Comparison of ENCODE assay signal across 22 cellular contexts in genomic region chr10:48691812-48692528, GRCh38. TPM values are rescaled to one million over a fixed set of nuclear protein-coding genes. Genes with fewer than 3 reads are reported as not detected.
A peak's percentile ranks its signal among the peaks of the same experiment; 100 is the strongest.
DNase-seq lines count a peak whose midpoint lies in the region; ATAC-seq and TF ChIP-seq lines count a peak whose summit lies in the region.
"Had no signal": no experiment of that assay in that cellular context is flagged by ENCODE, and none has a peak within 500 bp of the region (broad histone marks: within the 10 kb centered on the region; RNA-seq: fewer than 3 reads in every experiment).

No MANE protein-coding gene starts in this region.

- H3K36me3 Mint-ChIP-seq in endodermal cell (ENCODE audit: low read depth) (no peaks in the 10 kb centered on the region), neural crest cell (ENCODE audit: low read depth) (no peaks in the 10 kb centered on the region)

- H3K9me3 ChIP-seq in endodermal cell (ENCODE audit: control insufficient read depth, low read length) (no peaks in the 10 kb centered on the region), suprapubic skin (no peaks in the 10 kb centered on the region)
- H3K9me3 ChIP-seq: heart right ventricle, right atrium auricular region had no signal

- TF ChIP-seq POLR2A in suprapubic skin (IDR thresholded peaks at IDR 0.05): no peak

- TF ChIP-seq CTCF in endodermal cell (conservative IDR thresholded peaks at IDR 0.05): no peak
- TF ChIP-seq CTCF in neural crest cell (conservative IDR thresholded peaks at IDR 0.05): no peak
- no peak for TF ChIP-seq CTCF in suprapubic skin (IDR thresholded peaks at IDR 0.05)

- no peak overlapping the region for H3K9ac ChIP-seq in endodermal cell (ENCODE audit: extremely low read depth, low read length, poor library complexity, severe bottlenecking)

- no peak for TF ChIP-seq RAD21 in Ishikawa (IDR thresholded peaks at IDR 0.05; ENCODE audit: low read depth)

- H3K4me1 ChIP-seq in endodermal cell (ENCODE audit: control insufficient read depth, insufficient read depth, low read length) (no peaks in the 10 kb centered on the region), suprapubic skin (no peaks in the 10 kb centered on the region)
- H3K4me1 ChIP-seq: right atrium auricular region had no signal

- TF ChIP-seq EP300 in Ishikawa (IDR thresholded peaks at IDR 0.05; ENCODE audit: borderline replicate concordance) (no peak), suprapubic skin (IDR thresholded peaks at IDR 0.05) (no peak)

- peaks cover 3% of the 10 kb centered on the region for H3K27me3 Mint-ChIP-seq in endodermal cell (ENCODE audit: insufficient read depth)
- H3K27me3 Mint-ChIP-seq in neural crest cell (ENCODE audit: low read depth): no peaks in the 10 kb centered on the region

- H3K36me3 ChIP-seq in endodermal cell (ENCODE audit: control insufficient read depth, insufficient read depth, low read length) (no peaks in the 10 kb centered on the region), suprapubic skin (no peaks in the 10 kb centered on the region)
- H3K36me3 ChIP-seq: heart right ventricle, right atrium auricular region had no signal

- H3K9me3 Mint-ChIP-seq in endodermal cell (no peaks in the 10 kb centered on the region), neural crest cell (peaks cover 2% of the 10 kb centered on the region)

- H3K4me1 Mint-ChIP-seq in endodermal cell: no peaks in the 10 kb centered on the region
- no peaks in the 10 kb centered on the region for H3K4me1 Mint-ChIP-seq in neural crest cell

- H3K27me3 ChIP-seq in endodermal cell (ENCODE audit: control insufficient read depth, insufficient read depth, low read length, poor library complexity, severe bottlenecking) (no peaks in the 10 kb centered on the region), suprapubic skin (no peaks in the 10 kb centered on the region)
- H3K27me3 ChIP-seq: heart right ventricle, right atrium auricular region had no signal

- H3K27ac ChIP-seq in endodermal cell (ENCODE audit: low read depth, low read length): no peak overlapping the region
- H3K27ac ChIP-seq in suprapubic skin: no peak overlapping the region
- H3K27ac ChIP-seq: C4-2B, epithelial cell of prostate, heart right ventricle, right atrium auricular region had no signal

- H3K4me3 Mint-ChIP-seq in endodermal cell (no peak overlapping the region), neural crest cell (no peak overlapping the region)

- H3K4me3 ChIP-seq in endodermal cell (ENCODE audit: low read length) (no peak overlapping the region), suprapubic skin (no peak overlapping the region)
- H3K4me3 ChIP-seq: heart right ventricle, right atrium auricular region had no signal

- DNase-seq in DMS53 treated with DMSO at 0.1 percent for 48 hours (lab: John Stamatoyannopoulos, UW; ENCODE audit: unreplicated experiment): peak; percentile 19
- DNase-seq in endodermal cell: peak; percentile 43
- no peak for DNase-seq in neural crest cell (ENCODE audit: low read depth, low spot score)
- DNase-seq in suprapubic skin (ENCODE audit: low spot score in 2 of 2): no peak
- no peak for DNase-seq in NCI-H2107 (lab: John Stamatoyannopoulos, UW)
- DNase-seq: activated gamma-delta T cell, cerebellar nuclear complex, EL, heart right ventricle, KBM-7, mesendoderm, MM.1S, NCI-H1694, NCI-H226, SHP77 treated with DMSO at 0.1 percent for 48 hours had no signal

- ATAC-seq in HG02970 (IDR thresholded peaks at IDR 0.05; ENCODE audit: low FRiP score, unreplicated experiment): no peak
- ATAC-seq: activated CD4-positive, CD25-positive, alpha-beta regulatory T cell treated with anti-CD3 and anti-CD28 coated beads, Interleukin-2, amount 50 U/mL, for 24 hours; heart right ventricle had no signal

- no peak overlapping the region for H3K27ac Mint-ChIP-seq in endodermal cell
- peak overlapping the region; percentile 94 for H3K27ac Mint-ChIP-seq in neural crest cell (ENCODE audit: unreplicated experiment)

- 69 to 78% methylated on average over 6 to 8 of the region's 8 CpGs for WGBS in endodermal cell (ENCODE audit: insufficient coverage in 1 of 2, insufficient read length in 1 of 2), 2 experiments
- 41% methylated on average over 8 of the region's 8 CpGs for WGBS in suprapubic skin

TF ChIP-seq in Ishikawa, 13 proteins besides CTCF, POLR2A, EP300 and RAD21:
- TF ChIP-seq MAX (IDR thresholded peaks at IDR 0.05) (0 out of 2 replicates have a peak, but pooled peaks have one; percentile 35), TEAD4 (IDR thresholded peaks at IDR 0.05) (no peak)

RNA-seq across cellular contexts. Expression of gene WDFY4, which starts 7.3 kb away (rescaled TPM):
- not detected for total RNA-seq in endodermal cell
- 0.04 TPM for polyA plus RNA-seq in endodermal cell (2013, experiment 1 of 2)
- not detected for polyA plus RNA-seq in endodermal cell (2013, experiment 2 of 2)
- not detected in 2 replicates for total RNA-seq in neural crest cell
- total RNA-seq in suprapubic skin: 1 to 10 TPM in 2 of 4 donors, under 1 TPM in 2; 0.57 to 2.9 (median 1.0) TPM
- total RNA-seq: fibroblast of villous mesenchyme had no signal

Comparison
In these comparisons a context has a peak if more than half of its experiments do, and no peak if none do; other contexts are left out.
1. DNase-seq: peak in DMS53 treated with DMSO at 0.1 percent for 48 hours (single experiment) and endodermal cell (single experiment); none in neural crest cell (single experiment), suprapubic skin (0 of 2) and NCI-H2107 (single experiment).